Comparison of ENCODE assay signal across 1 cellular context in genomic region chr3:114743746-114744145, GRCh38.
TF ChIP-seq lines count a peak whose summit lies in the region.

No MANE protein-coding gene starts in this region.

TF ChIP-seq in HCT116, 20 proteins besides CTCF, POLR2A, EP300 and RAD21 (continued from another document):
- TF ChIP-seq ATF3 (IDR thresholded peaks at IDR 0.05) (no peak), SIN3A (IDR thresholded peaks at IDR 0.05; ENCODE audit: low read depth) (no peak), ZFX (IDR thresholded peaks at IDR 0.05) (no peak), MAX (IDR thresholded peaks at IDR 0.05) (no peak), SRF (IDR thresholded peaks at IDR 0.05; ENCODE audit: low read depth) (no peak), TCF7L2 (IDR thresholded peaks at IDR 0.05; ENCODE audit: borderline replicate concordance, extremely low read depth, insufficient read depth, insufficient read length) (no peak), EZH2phosphoT487 (IDR thresholded peaks at IDR 0.05; ENCODE audit: borderline replicate concordance) (no peak), REST (IDR thresholded peaks at IDR 0.05; ENCODE audit: low read depth) (no peak), ELF1 (IDR thresholded peaks at IDR 0.05; ENCODE audit: borderline replicate concordance, low read depth) (no peak), JUND (IDR thresholded peaks at IDR 0.05) (no peak)
